ENCODE assay signal across 1 cellular context in the genomic region with DNA sequence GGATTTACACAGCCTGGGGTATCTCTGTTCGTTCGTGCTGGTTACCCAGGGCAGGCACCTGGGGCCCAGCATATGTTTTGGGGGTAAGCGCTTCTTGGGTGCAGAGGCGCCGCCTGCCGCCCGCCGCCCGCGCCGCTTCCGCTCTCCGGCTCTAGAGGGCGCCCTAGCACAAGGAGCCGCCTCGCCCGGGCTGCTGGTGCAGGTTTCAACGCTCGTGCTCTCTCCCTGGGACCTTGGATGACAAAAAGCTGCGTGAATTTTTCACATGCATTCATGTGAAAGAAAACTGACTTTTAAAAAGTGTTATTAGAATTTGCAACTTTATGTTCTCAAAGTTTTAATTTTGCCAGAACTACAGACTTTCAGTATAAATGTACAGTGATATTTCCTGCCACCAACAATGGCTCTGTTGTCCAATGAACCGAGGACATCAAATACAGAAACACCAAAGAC.
TF ChIP-seq lines count a peak whose summit lies in the region.

No MANE protein-coding gene starts in this region.

TF ChIP-seq in HepG2, 621 proteins besides CTCF, POLR2A, EP300 and RAD21 (continued from another document and continues in another):
- TF ChIP-seq MXD1 (CRISPR knock-in tag; IDR thresholded peaks at IDR 0.05) (peak; percentile 57; the same call in 1 of the 2 replicates), ARID4A (CRISPR knock-in tag; IDR thresholded peaks at IDR 0.05; ENCODE audit: borderline replicate concordance) (no peak; the same call in 1 of the 2 replicates), ZNF136 (CRISPR knock-in tag; IDR thresholded peaks at IDR 0.05; ENCODE audit: low read depth) (0 out of 2 replicates have a peak, but pooled peaks have one; percentile 33), SNRNP70 (IDR thresholded peaks at IDR 0.05; ENCODE audit: low read depth, low read length) (no peak), THAP11 (CRISPR knock-in tag; IDR thresholded peaks at IDR 0.05) (peak; percentile 36; the same call in 1 of the 2 replicates), REST (IDR thresholded peaks at IDR 0.05; ENCODE audit: borderline replicate concordance in 1 of 2, low read depth in 1 of 2, low read length in 2 of 2) (no peak), THRA (CRISPR knock-in tag; IDR thresholded peaks at IDR 0.05; ENCODE audit: borderline replicate concordance) (peak; percentile 57; the same call in 1 of the 2 replicates), ZSCAN22 (CRISPR knock-in tag; IDR thresholded peaks at IDR 0.05) (no peak), MBD4 (IDR thresholded peaks at IDR 0.05; ENCODE audit: borderline replicate concordance, low read length) (no peak), SPEN (CRISPR knock-in tag; IDR thresholded peaks at IDR 0.05; ENCODE audit: low read depth) (no peak), ZBTB7B (CRISPR knock-in tag; IDR thresholded peaks at IDR 0.05) (0 out of 2 replicates have a peak, but pooled peaks have one; percentile 34), ZNF557 (CRISPR knock-in tag; IDR thresholded peaks at IDR 0.05) (no peak), ZFP91 (CRISPR knock-in tag; IDR thresholded peaks at IDR 0.05; ENCODE audit: borderline replicate concordance) (peak; percentile 30; the same call in 1 of the 2 replicates), ZNF713 (CRISPR knock-in tag; IDR thresholded peaks at IDR 0.05) (no peak)
- TF ChIP-seq, protein P1, sequence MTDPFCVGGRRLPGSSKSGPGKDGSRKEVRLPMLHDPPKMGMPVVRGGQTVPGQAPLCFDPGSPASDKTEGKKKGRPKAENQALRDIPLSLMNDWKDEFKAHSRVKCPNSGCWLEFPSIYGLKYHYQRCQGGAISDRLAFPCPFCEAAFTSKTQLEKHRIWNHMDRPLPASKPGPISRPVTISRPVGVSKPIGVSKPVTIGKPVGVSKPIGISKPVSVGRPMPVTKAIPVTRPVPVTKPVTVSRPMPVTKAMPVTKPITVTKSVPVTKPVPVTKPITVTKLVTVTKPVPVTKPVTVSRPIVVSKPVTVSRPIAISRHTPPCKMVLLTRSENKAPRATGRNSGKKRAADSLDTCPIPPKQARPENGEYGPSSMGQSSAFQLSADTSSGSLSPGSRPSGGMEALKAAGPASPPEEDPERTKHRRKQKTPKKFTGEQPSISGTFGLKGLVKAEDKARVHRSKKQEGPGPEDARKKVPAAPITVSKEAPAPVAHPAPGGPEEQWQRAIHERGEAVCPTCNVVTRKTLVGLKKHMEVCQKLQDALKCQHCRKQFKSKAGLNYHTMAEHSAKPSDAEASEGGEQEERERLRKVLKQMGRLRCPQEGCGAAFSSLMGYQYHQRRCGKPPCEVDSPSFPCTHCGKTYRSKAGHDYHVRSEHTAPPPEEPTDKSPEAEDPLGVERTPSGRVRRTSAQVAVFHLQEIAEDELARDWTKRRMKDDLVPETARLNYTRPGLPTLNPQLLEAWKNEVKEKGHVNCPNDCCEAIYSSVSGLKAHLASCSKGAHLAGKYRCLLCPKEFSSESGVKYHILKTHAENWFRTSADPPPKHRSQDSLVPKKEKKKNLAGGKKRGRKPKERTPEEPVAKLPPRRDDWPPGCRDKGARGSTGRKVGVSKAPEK (CRISPR knock-in tag; IDR thresholded peaks at IDR 0.05; ENCODE audit: borderline replicate concordance): peak; percentile 81; the same call in 1 of the 2 replicates
- TF ChIP-seq, protein P2, sequence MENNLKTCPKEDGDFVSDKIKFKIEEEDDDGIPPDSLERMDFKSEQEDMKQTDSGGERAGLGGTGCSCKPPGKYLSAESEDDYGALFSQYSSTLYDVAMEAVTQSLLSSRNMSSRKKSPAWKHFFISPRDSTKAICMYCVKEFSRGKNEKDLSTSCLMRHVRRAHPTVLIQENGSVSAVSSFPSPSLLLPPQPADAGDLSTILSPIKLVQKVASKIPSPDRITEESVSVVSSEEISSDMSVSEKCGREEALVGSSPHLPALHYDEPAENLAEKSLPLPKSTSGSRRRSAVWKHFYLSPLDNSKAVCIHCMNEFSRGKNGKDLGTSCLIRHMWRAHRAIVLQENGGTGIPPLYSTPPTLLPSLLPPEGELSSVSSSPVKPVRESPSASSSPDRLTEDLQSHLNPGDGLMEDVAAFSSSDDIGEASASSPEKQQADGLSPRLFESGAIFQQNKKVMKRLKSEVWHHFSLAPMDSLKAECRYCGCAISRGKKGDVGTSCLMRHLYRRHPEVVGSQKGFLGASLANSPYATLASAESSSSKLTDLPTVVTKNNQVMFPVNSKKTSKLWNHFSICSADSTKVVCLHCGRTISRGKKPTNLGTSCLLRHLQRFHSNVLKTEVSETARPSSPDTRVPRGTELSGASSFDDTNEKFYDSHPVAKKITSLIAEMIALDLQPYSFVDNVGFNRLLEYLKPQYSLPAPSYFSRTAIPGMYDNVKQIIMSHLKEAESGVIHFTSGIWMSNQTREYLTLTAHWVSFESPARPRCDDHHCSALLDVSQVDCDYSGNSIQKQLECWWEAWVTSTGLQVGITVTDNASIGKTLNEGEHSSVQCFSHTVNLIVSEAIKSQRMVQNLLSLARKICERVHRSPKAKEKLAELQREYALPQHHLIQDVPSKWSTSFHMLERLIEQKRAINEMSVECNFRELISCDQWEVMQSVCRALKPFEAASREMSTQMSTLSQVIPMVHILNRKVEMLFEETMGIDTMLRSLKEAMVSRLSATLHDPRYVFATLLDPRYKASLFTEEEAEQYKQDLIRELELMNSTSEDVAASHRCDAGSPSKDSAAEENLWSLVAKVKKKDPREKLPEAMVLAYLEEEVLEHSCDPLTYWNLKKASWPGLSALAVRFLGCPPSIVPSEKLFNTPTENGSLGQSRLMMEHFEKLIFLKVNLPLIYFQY (CRISPR knock-in tag; IDR thresholded peaks at IDR 0.05; ENCODE audit: borderline replicate concordance): 0 out of 2 replicates have a peak, but pooled peaks have one; percentile 22
- TF ChIP-seq, protein P3, sequence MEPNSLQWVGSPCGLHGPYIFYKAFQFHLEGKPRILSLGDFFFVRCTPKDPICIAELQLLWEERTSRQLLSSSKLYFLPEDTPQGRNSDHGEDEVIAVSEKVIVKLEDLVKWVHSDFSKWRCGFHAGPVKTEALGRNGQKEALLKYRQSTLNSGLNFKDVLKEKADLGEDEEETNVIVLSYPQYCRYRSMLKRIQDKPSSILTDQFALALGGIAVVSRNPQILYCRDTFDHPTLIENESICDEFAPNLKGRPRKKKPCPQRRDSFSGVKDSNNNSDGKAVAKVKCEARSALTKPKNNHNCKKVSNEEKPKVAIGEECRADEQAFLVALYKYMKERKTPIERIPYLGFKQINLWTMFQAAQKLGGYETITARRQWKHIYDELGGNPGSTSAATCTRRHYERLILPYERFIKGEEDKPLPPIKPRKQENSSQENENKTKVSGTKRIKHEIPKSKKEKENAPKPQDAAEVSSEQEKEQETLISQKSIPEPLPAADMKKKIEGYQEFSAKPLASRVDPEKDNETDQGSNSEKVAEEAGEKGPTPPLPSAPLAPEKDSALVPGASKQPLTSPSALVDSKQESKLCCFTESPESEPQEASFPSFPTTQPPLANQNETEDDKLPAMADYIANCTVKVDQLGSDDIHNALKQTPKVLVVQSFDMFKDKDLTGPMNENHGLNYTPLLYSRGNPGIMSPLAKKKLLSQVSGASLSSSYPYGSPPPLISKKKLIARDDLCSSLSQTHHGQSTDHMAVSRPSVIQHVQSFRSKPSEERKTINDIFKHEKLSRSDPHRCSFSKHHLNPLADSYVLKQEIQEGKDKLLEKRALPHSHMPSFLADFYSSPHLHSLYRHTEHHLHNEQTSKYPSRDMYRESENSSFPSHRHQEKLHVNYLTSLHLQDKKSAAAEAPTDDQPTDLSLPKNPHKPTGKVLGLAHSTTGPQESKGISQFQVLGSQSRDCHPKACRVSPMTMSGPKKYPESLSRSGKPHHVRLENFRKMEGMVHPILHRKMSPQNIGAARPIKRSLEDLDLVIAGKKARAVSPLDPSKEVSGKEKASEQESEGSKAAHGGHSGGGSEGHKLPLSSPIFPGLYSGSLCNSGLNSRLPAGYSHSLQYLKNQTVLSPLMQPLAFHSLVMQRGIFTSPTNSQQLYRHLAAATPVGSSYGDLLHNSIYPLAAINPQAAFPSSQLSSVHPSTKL (CRISPR knock-in tag; IDR thresholded peaks at IDR 0.05): peak; percentile 48
